8 cellular contexts compared by ENCODE assay signal in genomic region chr20:3407426-3408250, GRCh38. TPM values are rescaled to one million over a fixed set of nuclear protein-coding genes. Genes with fewer than 3 reads are reported as not detected.
A peak's percentile ranks its signal among the peaks of the same experiment; 100 is the strongest.
DNase-seq lines count a peak whose midpoint lies in the region; ATAC-seq and TF ChIP-seq lines count a peak whose summit lies in the region.

Gene DNAAF9, minus strand, starts transcription at chr20:3407669. Its CDS starts 112 bp downstream, at chr20:3407557.

- TF ChIP-seq CTCF in activated B cell treated with CpG ODN at 0.5 μM for 24 hours (IDR thresholded peaks at IDR 0.05): no peak
- TF ChIP-seq CTCF in spleen (IDR thresholded peaks at IDR 0.05 in 8 of 11, conservative IDR thresholded peaks at IDR 0.05 in 3 of 11): peak in 7 of 11 experiments; percentile 25 to 51 (median 42)

- intact Hi-C loops in activated B cell treated with CpG ODN at 0.5 μM for 24 hours (cut with micrococcal nuclease): loop anchor here (1.0 to 10.0 kb wide), 7 partner anchors 64 to 363 kb away; partner anchors contain the start of genes ADISSP, ATRN, LZTS3 and SLC4A11
- intact Hi-C loops in spleen (cut with DNase I; ENCODE audit: low total_unique reads): no loop called here

- H3K27ac ChIP-seq in caudate nucleus (ENCODE audit: low read depth, low read length) (peak within 1 kb of the TSS; percentile 94), spleen (peak within 1 kb of the TSS; percentile 71 to 93 (median 88))

- peak in 1 of 3 donors; percentile 17 for TF ChIP-seq POLR2A in spleen (IDR thresholded peaks at IDR 0.05)

- 0 to 1% (median 1%) methylated on average over 8 to 103 of the region's 103 CpGs for WGBS in spleen, 5 donors

- CTCF ChIA-PET in activated B cell treated with CpG ODN at 0.5 μM for 24 hours (lab: Charles Lee): no interaction called here

- H3K27me3 Mint-ChIP-seq in activated B cell treated with CpG ODN at 0.5 μM for 24 hours: peaks cover 1% of the 10 kb centered on the region

- no peaks in the 10 kb centered on the region for H3K36me3 ChIP-seq in spleen

- H3K9me3 ChIP-seq in spleen: no peaks in the 10 kb centered on the region

- H3K4me1 Mint-ChIP-seq in activated B cell treated with CpG ODN at 0.5 μM for 24 hours: peaks cover 21% of the 10 kb centered on the region

- peaks cover 5% of the 10 kb centered on the region for H3K36me3 Mint-ChIP-seq in activated B cell treated with CpG ODN at 0.5 μM for 24 hours (ENCODE audit: low read depth)

- DNase-seq in DMS79 (lab: John Stamatoyannopoulos, UW): peak; percentile 11
- peak; percentile 87 for DNase-seq in HCEC 1CT
- DNase-seq in NCI-H1930 (lab: John Stamatoyannopoulos, UW): peak; percentile 52 to 75
- DNase-seq in activated B cell treated with CpG ODN at 0.5 μM for 24 hours: peak; percentile 68
- peak in 59 of 61 donors; percentile 34 to 90 (median 73) for DNase-seq in caudate nucleus (lab: John Stamatoyannopoulos, UW)
- DNase-seq in iris pigment epithelial cell (ENCODE audit: low read depth): peak; percentile 78
- DNase-seq in spleen: peak; percentile 92

- H3K4me3 ChIP-seq in spleen: peak within 1 kb of the TSS; percentile 74 to 92 (median 82)

- H3K9me3 Mint-ChIP-seq in activated B cell treated with CpG ODN at 0.5 μM for 24 hours: no peaks in the 10 kb centered on the region

- H3K4me1 ChIP-seq in spleen: peaks cover 5 to 41% (median 27%) of the 10 kb centered on the region in 6 donors

- H3K27me3 ChIP-seq in spleen (replicated peaks in 1 of 7): no peaks in the 10 kb centered on the region

- peak within 1 kb of the TSS; percentile 91 for H3K27ac Mint-ChIP-seq in activated B cell treated with CpG ODN at 0.5 μM for 24 hours

- ATAC-seq in activated B cell treated with CpG ODN at 0.5 μM for 24 hours (ENCODE audit: low read depth) (peak; percentile 73), GM21737 (IDR thresholded peaks at IDR 0.05; ENCODE audit: unreplicated experiment) (no peak)

- POLR2A ChIA-PET in activated B cell treated with CpG ODN at 0.5 μM for 24 hours (lab: Charles Lee): interaction anchor here (0.7 to 1.3 kb wide), 9 partner anchors 11 to 755 kb away, joined by 3 to 5 read pairs (median 3); partner anchors contain the start of genes ADISSP and NOP56

- H3K4me3 Mint-ChIP-seq in activated B cell treated with CpG ODN at 0.5 μM for 24 hours: peak within 1 kb of the TSS; percentile 96

RNA-seq across cellular contexts. Expression of gene DNAAF9, which starts in this region (rescaled TPM):
- total RNA-seq in activated B cell treated with CpG ODN at 0.5 μM for 24 hours: 3.7 and 4.5 TPM in 2 replicates
- 10 to 100 TPM; 10.9 to 21.4 (median 18.7) TPM for total RNA-seq in spleen
- 1 to 10 TPM; 1.8 to 4.6 (median 2.4) TPM for polyA plus RNA-seq in spleen

Comparison
In these comparisons a context has a peak if more than half of its experiments do, and no peak if none do; other contexts are left out.
1. DNase-seq: peak in every context shown above with its lines; median percentile 92 in spleen; 87 in HCEC 1CT; 78 in iris pigment epithelial cell; 73 in caudate nucleus; 68 in activated B cell treated with CpG ODN at 0.5 μM for 24 hours; 64 in NCI-H1930; 11 in DMS79.